ENCODE assay signal across 1 cellular context in the genomic region with DNA sequence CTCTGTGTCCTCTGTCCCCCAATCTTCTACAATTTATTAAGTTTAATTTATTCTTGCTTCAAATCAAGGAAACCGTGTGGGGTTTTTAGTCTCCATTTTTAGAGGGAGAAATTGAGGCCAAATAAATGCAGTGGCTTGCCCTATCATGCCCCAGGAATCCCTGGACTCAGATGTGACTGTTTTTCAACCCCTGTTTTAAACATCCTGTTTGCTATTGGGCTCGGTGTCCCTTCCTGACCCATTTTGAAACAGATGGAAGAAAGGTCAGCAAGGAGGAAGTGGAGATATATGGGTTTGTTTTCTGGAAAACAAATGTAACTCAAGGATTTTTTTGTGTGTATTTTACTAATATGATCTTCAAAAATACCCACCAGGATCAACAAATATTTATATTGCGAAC.
TF ChIP-seq lines count a peak whose summit lies in the region.

No MANE protein-coding gene starts in this region.

TF ChIP-seq in GM23338, 12 proteins besides CTCF, POLR2A, EP300 and RAD21 (continued from another document):
- TF ChIP-seq REST (IDR thresholded peaks at IDR 0.05; ENCODE audit: unreplicated experiment) (no peak), ZNF331 (CRISPR knock-in tag; IDR thresholded peaks at IDR 0.05; ENCODE audit: low read depth) (no peak), JUNB (IDR thresholded peaks at IDR 0.05; ENCODE audit: unreplicated experiment) (no peak), STAT1 (IDR thresholded peaks at IDR 0.05; ENCODE audit: unreplicated experiment) (no peak), CREB1 (CRISPR knock-in tag; IDR thresholded peaks at IDR 0.05; ENCODE audit: low read depth) (no peak)
- TF ChIP-seq, protein P1, sequence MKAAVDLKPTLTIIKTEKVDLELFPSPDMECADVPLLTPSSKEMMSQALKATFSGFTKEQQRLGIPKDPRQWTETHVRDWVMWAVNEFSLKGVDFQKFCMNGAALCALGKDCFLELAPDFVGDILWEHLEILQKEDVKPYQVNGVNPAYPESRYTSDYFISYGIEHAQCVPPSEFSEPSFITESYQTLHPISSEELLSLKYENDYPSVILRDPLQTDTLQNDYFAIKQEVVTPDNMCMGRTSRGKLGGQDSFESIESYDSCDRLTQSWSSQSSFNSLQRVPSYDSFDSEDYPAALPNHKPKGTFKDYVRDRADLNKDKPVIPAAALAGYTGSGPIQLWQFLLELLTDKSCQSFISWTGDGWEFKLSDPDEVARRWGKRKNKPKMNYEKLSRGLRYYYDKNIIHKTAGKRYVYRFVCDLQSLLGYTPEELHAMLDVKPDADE (IDR thresholded peaks at IDR 0.05): no peak
